Comparison of ENCODE assay signal across 29 cellular contexts in the genomic region with DNA sequence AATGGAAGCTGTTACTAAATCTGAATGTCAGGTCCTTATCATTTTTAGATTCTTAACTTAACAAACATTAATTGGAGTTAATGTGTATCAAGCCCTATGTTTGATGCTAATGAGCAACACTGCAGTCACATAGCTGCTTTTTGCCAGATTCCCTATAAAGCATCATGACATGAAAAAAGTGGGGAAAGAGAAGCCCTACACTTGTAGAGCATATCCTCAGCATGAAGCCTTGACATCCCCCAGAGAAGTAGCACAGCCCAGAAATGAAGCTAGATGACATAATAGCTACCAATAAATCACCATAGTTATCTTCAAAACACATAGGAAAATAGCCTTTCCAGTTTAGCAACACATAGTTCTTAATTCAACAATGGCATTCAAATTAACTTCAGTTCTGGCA. TPM values are rescaled to one million over a fixed set of nuclear protein-coding genes. Genes with fewer than 3 reads are reported as not detected.
DNase-seq lines count a peak whose midpoint lies in the region; ATAC-seq, FAIRE-seq and TF ChIP-seq lines count a peak whose summit lies in the region.
"Had no signal": no experiment of that assay in that cellular context is flagged by ENCODE, and none has a peak within 500 bp of the region (broad histone marks: within the 10 kb centered on the region; RNA-seq: fewer than 3 reads in every experiment).

No MANE protein-coding gene starts in this region.

- H3K4me3 Mint-ChIP-seq in activated naive CD4-positive, alpha-beta T cell treated with anti-CD3 and anti-CD28 coated beads, Interleukin-2, amount 50 U/mL, for 24 hours, result peak overlapping the region; percentile 61
- H3K4me3 Mint-ChIP-seq in IgD-negative memory B cell (peak overlapping the region in 3 of 4 donors; percentile 56 to 88 (median 66)), type B pancreatic cell (peak overlapping the region; percentile 18)
- H3K4me3 Mint-ChIP-seq: activated naive CD8-positive, alpha-beta T cell treated with anti-CD3 and anti-CD28 coated beads, Interleukin-2, amount 50 U/mL, for 24 hours; HFFc6; stimulated activated naive B cell treated with anti-CD40 and anti-IgM and Interleukin-4, amounts not matched to agents 10 μg/mL and 1 μg/mL and 100 μg/mL, for 72 hours had no signal

- no peak overlapping the region for H3K4me3 ChIP-seq in effector memory CD4-positive, alpha-beta T cell (ENCODE audit: insufficient read depth, low read depth, low read length, poor library complexity, severe bottlenecking)
- H3K4me3 ChIP-seq: BLaER1 treated with 17β-estradiol and CSF1 and Interleukin-3, amounts not matched to agents 10 nM and 100 nM; cardiac muscle cell; coronary artery; GM23248; PC-9; upper lobe of right lung had no signal

- peak overlapping the region; percentile 91 for H3K27ac Mint-ChIP-seq in activated naive CD4-positive, alpha-beta T cell treated with anti-CD3 and anti-CD28 coated beads, Interleukin-2, amount 50 U/mL, for 24 hours
- H3K27ac Mint-ChIP-seq in IgD-negative memory B cell (peak overlapping the region; percentile 28 to 54 (median 41)), type B pancreatic cell (no peak overlapping the region)
- H3K27ac Mint-ChIP-seq: activated naive CD8-positive, alpha-beta T cell treated with anti-CD3 and anti-CD28 coated beads, Interleukin-2, amount 50 U/mL, for 24 hours; HFFc6; stimulated activated naive B cell treated with anti-CD40 and anti-IgM and Interleukin-4, amounts not matched to agents 10 μg/mL and 1 μg/mL and 100 μg/mL, for 72 hours had no signal

- H3K36me3 ChIP-seq in effector memory CD4-positive, alpha-beta T cell (ENCODE audit: control insufficient read depth, insufficient read depth, low read length), result no peaks in the 10 kb centered on the region
- H3K36me3 ChIP-seq: BLaER1 treated with 17β-estradiol and CSF1 and Interleukin-3, amounts not matched to agents 10 nM and 100 nM; cardiac muscle cell; upper lobe of right lung had no signal

- no peaks in the 10 kb centered on the region for H3K27me3 ChIP-seq in effector memory CD4-positive, alpha-beta T cell (replicated peaks; ENCODE audit: control insufficient read depth, insufficient read depth, low read length, poor library complexity, severe bottlenecking)
- H3K27me3 ChIP-seq: BLaER1 treated with 17β-estradiol and CSF1 and Interleukin-3, amounts not matched to agents 10 nM and 100 nM had no signal

- H3K4me1 Mint-ChIP-seq in activated naive CD4-positive, alpha-beta T cell treated with anti-CD3 and anti-CD28 coated beads, Interleukin-2, amount 50 U/mL, for 24 hours, result peaks cover 84% of the 10 kb centered on the region
- peaks cover 31 to 61% (median 33%) of the 10 kb centered on the region in 3 donors for H3K4me1 Mint-ChIP-seq in IgD-negative memory B cell
- peaks cover 25% of the 10 kb centered on the region for H3K4me1 Mint-ChIP-seq in type B pancreatic cell (ENCODE audit: unreplicated experiment)

- peaks cover 1% of the 10 kb centered on the region for H3K36me3 Mint-ChIP-seq in activated naive CD4-positive, alpha-beta T cell treated with anti-CD3 and anti-CD28 coated beads, Interleukin-2, amount 50 U/mL, for 24 hours
- no peaks in the 10 kb centered on the region for H3K36me3 Mint-ChIP-seq in IgD-negative memory B cell
- H3K36me3 Mint-ChIP-seq in type B pancreatic cell, result peaks cover 8% of the 10 kb centered on the region
- H3K36me3 Mint-ChIP-seq: stimulated activated naive B cell treated with anti-CD40 and anti-IgM and Interleukin-4, amounts not matched to agents 10 μg/mL and 1 μg/mL and 100 μg/mL, for 72 hours had no signal

- H3K27me3 Mint-ChIP-seq in activated naive CD4-positive, alpha-beta T cell treated with anti-CD3 and anti-CD28 coated beads, Interleukin-2, amount 50 U/mL, for 24 hours, result no peaks in the 10 kb centered on the region
- H3K27me3 Mint-ChIP-seq in IgD-negative memory B cell (no peaks in the 10 kb centered on the region), type B pancreatic cell (peaks cover 12% of the 10 kb centered on the region)

- peak overlapping the region; percentile 92 for H3K27ac ChIP-seq in effector memory CD4-positive, alpha-beta T cell (ENCODE audit: insufficient read depth, low read length, poor library complexity, severe bottlenecking)
- H3K27ac ChIP-seq: BLaER1 treated with 17β-estradiol and CSF1 and Interleukin-3, amounts not matched to agents 10 nM and 100 nM; cardiac muscle cell; coronary artery; GM23248; PC-9; upper lobe of right lung had no signal

- TF ChIP-seq CTCF in type B pancreatic cell (conservative IDR thresholded peaks at IDR 0.05) (no peak), D721Med (IDR thresholded peaks at IDR 0.05; ENCODE audit: insufficient read depth, missing control alignments) (no peak)

- DNase-seq in activated naive CD4-positive, alpha-beta T cell treated with Interleukin-2 at 50 U/mL for 16 hours, result no peak
- no peak for DNase-seq in effector memory CD4-positive, alpha-beta T cell
- DNase-seq in type B pancreatic cell (ENCODE audit: extremely low spot score, unreplicated experiment), result no peak
- DNase-seq in D721Med (ENCODE audit: insufficient read length, low spot score), result no peak
- DNase-seq: activated CD4-positive, alpha-beta T cell treated with anti-CD3 and anti-CD28 coated beads, Interleukin-2, amount 50 U/mL, for 4 hours; activated CD8-positive, alpha-beta memory T cell treated with anti-CD3 and anti-CD28 coated beads, Interleukin-2, amount 50 U/mL, for 48 hours; activated naive CD8-positive, alpha-beta T cell treated with anti-CD3 and anti-CD28 coated beads, Interleukin-2, amount 50 U/mL, for 24 hours; effector memory CD8-positive, alpha-beta T cell; erythroblast; GM23248; HFFc6; MV-4-11; NCI-H1436; NCI-H2081; NCI-H2227 treated with DMSO at 0.1 percent for 48 hours; PC-9; SK-N-SH; stimulated activated CD4-positive, alpha-beta T cell treated with anti-CD3 and anti-CD28 coated beads, Interleukin-15, amount 100 ng/mL, for 24 hours; stimulated activated naive B cell treated with anti-CD40 and anti-IgM and Interleukin-4, amounts not matched to agents 10 μg/mL and 1 μg/mL and 100 μg/mL, for 72 hours; substantia nigra; upper lobe of right lung had no signal

- H3K4me1 ChIP-seq in effector memory CD4-positive, alpha-beta T cell (ENCODE audit: control insufficient read depth, insufficient read depth, low read length, poor library complexity, severe bottlenecking), result peaks cover 18% of the 10 kb centered on the region

- no peaks in the 10 kb centered on the region for H3K9me3 ChIP-seq in effector memory CD4-positive, alpha-beta T cell (ENCODE audit: control insufficient read depth, low read length)
- H3K9me3 ChIP-seq: SK-N-SH, upper lobe of right lung had no signal

- FAIRE-seq in D721Med (lab: Jason Lieb, UNC), result no peak
- FAIRE-seq: astrocyte had no signal

- ATAC-seq in HG03108 (IDR thresholded peaks at IDR 0.05; ENCODE audit: unreplicated experiment), result no peak
- ATAC-seq: activated naive CD8-positive, alpha-beta T cell treated with anti-CD3 and anti-CD28 coated beads, Interleukin-2, amount 50 U/mL, for 24 hours; effector memory CD8-positive, alpha-beta T cell; Right ventricle myocardium inferior; stimulated activated naive B cell treated with anti-CD40 and anti-IgM and Interleukin-4, amounts not matched to agents 10 μg/mL and 1 μg/mL and 100 μg/mL, for 72 hours; upper lobe of right lung had no signal

- H3K9me3 Mint-ChIP-seq in activated naive CD4-positive, alpha-beta T cell treated with anti-CD3 and anti-CD28 coated beads, Interleukin-2, amount 50 U/mL, for 24 hours, result no peaks in the 10 kb centered on the region
- H3K9me3 Mint-ChIP-seq in IgD-negative memory B cell (no peaks in the 10 kb centered on the region), type B pancreatic cell (no peaks in the 10 kb centered on the region)
- H3K9me3 Mint-ChIP-seq: activated naive CD8-positive, alpha-beta T cell treated with anti-CD3 and anti-CD28 coated beads, Interleukin-2, amount 50 U/mL, for 24 hours; effector memory CD8-positive, alpha-beta T cell; HFFc6; stimulated activated naive B cell treated with anti-CD40 and anti-IgM and Interleukin-4, amounts not matched to agents 10 μg/mL and 1 μg/mL and 100 μg/mL, for 72 hours had no signal

RNA-seq across cellular contexts. Expression of gene CDK1, which starts 49.2 kb away (rescaled TPM):
- 0.46 TPM for polyA plus RNA-seq in IgD-negative memory B cell
- total RNA-seq in type B pancreatic cell (ENCODE audit: low replicate concordance), result 24.4 and 70.1 TPM in 2 replicates
